ENCODE assay signal across 9 cellular contexts in genomic region chr4:24794916-24795665, GRCh38. TPM values are rescaled to one million over a fixed set of nuclear protein-coding genes. Genes with fewer than 3 reads are reported as not detected.
DNase-seq lines count a peak whose midpoint lies in the region; ATAC-seq and TF ChIP-seq lines count a peak whose summit lies in the region.
"Had no signal": no experiment of that assay in that cellular context is flagged by ENCODE, and none has a peak within 500 bp of the region (broad histone marks: within the 10 kb centered on the region; RNA-seq: fewer than 3 reads in every experiment).

Gene SOD3, plus strand, starts transcription at chr4:24795573. Its CDS starts 3,949 bp downstream, at chr4:24799522.

- H3K4me1 ChIP-seq in HUES6 (ENCODE audit: control insufficient read depth, insufficient read depth, low read length) = peaks cover 20% of the 10 kb centered on the region

- TF ChIP-seq CTCF in coronary artery (IDR thresholded peaks at IDR 0.05) = no peak

- peaks cover 52% of the 10 kb centered on the region for H3K27me3 ChIP-seq in HUES6 (ENCODE audit: control insufficient read depth, insufficient read depth, low read length)

- no peaks in the 10 kb centered on the region for H3K4me1 Mint-ChIP-seq in activated CD4-positive, alpha-beta T cell treated with anti-CD3 and anti-CD28 coated beads, Interleukin-2, amount 10 ng/mL, durations not matched to agents 24 days and 14 days

- DNase-seq in coronary artery (ENCODE audit: low spot score) (peak; percentile 97), left colon (peak; percentile 75 to 89), substantia nigra (lab: John Stamatoyannopoulos, UW) (peak in 36 of 49 donors; percentile 8 to 79 (median 38)), NCI-H2107 (lab: John Stamatoyannopoulos, UW) (no peak)
- no peak for DNase-seq in stimulated activated naive CD4-positive, alpha-beta T cell (lab: John Stamatoyannopoulos, UW)
- no peak for DNase-seq in activated CD4-positive, alpha-beta T cell treated with anti-CD3 and anti-CD28 coated beads, Interleukin-2, amount 10 ng/mL, durations not matched to agents 24 days and 14 days
- DNase-seq in activated CD8-positive, alpha-beta memory T cell treated with anti-CD3 and anti-CD28 coated beads, Interleukin-2, amount 50 U/mL, for 4 hours = no peak

- H3K4me3 Mint-ChIP-seq in activated CD4-positive, alpha-beta T cell treated with anti-CD3 and anti-CD28 coated beads, Interleukin-2, amount 10 ng/mL, durations not matched to agents 24 days and 14 days = no peak within 1 kb of the TSS

- no peak within 1 kb of the TSS for H3K27ac Mint-ChIP-seq in activated CD4-positive, alpha-beta T cell treated with anti-CD3 and anti-CD28 coated beads, Interleukin-2, amount 10 ng/mL, durations not matched to agents 24 days and 14 days

- H3K27ac ChIP-seq in HUES6 (ENCODE audit: low read depth, low read length) = no peak within 1 kb of the TSS
- H3K27ac ChIP-seq in coronary artery = peak within 1 kb of the TSS; percentile 88 to 94
- no peak within 1 kb of the TSS for H3K27ac ChIP-seq in substantia nigra (ENCODE audit: low read depth, low read length, poor library complexity, severe bottlenecking)
- H3K27ac ChIP-seq: epithelial cell of prostate had no signal

- peaks cover 12% of the 10 kb centered on the region for H3K27me3 Mint-ChIP-seq in activated CD4-positive, alpha-beta T cell treated with anti-CD3 and anti-CD28 coated beads, Interleukin-2, amount 10 ng/mL, durations not matched to agents 24 days and 14 days

- intact Hi-C loops in left colon (cut with DNase I, micrococcal nuclease) = no loop called here
- intact Hi-C loops in activated CD4-positive, alpha-beta T cell treated with anti-CD3 and anti-CD28 coated beads, Interleukin-2, amount 10 ng/mL, durations not matched to agents 24 days and 14 days (cut with micrococcal nuclease) = no loop called here

- H3K36me3 Mint-ChIP-seq in activated CD4-positive, alpha-beta T cell treated with anti-CD3 and anti-CD28 coated beads, Interleukin-2, amount 10 ng/mL, durations not matched to agents 24 days and 14 days (ENCODE audit: low read depth) = no peaks in the 10 kb centered on the region

- H3K4me3 ChIP-seq in HUES6 (ENCODE audit: low read depth, low read length) (peak within 1 kb of the TSS; percentile 59), coronary artery (peak within 1 kb of the TSS; percentile 69)

- H3K9me3 ChIP-seq in HUES6 (ENCODE audit: control insufficient read depth, insufficient read depth, low read depth, low read length) = no peaks in the 10 kb centered on the region

- H3K9me3 Mint-ChIP-seq in activated CD4-positive, alpha-beta T cell treated with anti-CD3 and anti-CD28 coated beads, Interleukin-2, amount 10 ng/mL, durations not matched to agents 24 days and 14 days = no peaks in the 10 kb centered on the region

- no peak within 1 kb of the TSS for H3K9ac ChIP-seq in HUES6 (ENCODE audit: low read length)

- no peaks in the 10 kb centered on the region for H3K36me3 ChIP-seq in HUES6 (ENCODE audit: control insufficient read depth, insufficient read depth, low read length)

- ATAC-seq in left colon = peak; percentile 93

RNA-seq across cellular contexts. Expression of gene SOD3, which starts in this region (rescaled TPM):
- total RNA-seq in left colon = 10 to 100 TPM; 28.2 to 40.9 TPM
- total RNA-seq in activated CD4-positive, alpha-beta T cell treated with anti-CD3 and anti-CD28 coated beads, Interleukin-2, amount 10 ng/mL, durations not matched to agents 24 days and 14 days = not detected in 2 replicates

Comparison
In these comparisons a context has a peak if more than half of its experiments do, and no peak if none do; other contexts are left out.
1. RNA of gene SOD3 (total RNA-seq): 28.2 to 40.9 TPM in left colon; not detected in activated CD4-positive, alpha-beta T cell treated with anti-CD3 and anti-CD28 coated beads, Interleukin-2, amount 10 ng/mL, durations not matched to agents 24 days and 14 days; every median in the first group is over 10 times any median in the second.
2. H3K27ac ChIP-seq: peak in coronary artery (2 of 2); none in HUES6 (single experiment) and substantia nigra (single experiment).
3. DNase-seq: peak in coronary artery (single experiment), left colon (2 of 2) and substantia nigra (36 of 49); none in NCI-H2107 (single experiment), stimulated activated naive CD4-positive, alpha-beta T cell (0 of 6), activated CD4-positive, alpha-beta T cell treated with anti-CD3 and anti-CD28 coated beads, Interleukin-2, amount 10 ng/mL, durations not matched to agents 24 days and 14 days (single experiment) and activated CD8-positive, alpha-beta memory T cell treated with anti-CD3 and anti-CD28 coated beads, Interleukin-2, amount 50 U/mL, for 4 hours (single experiment).